ENCODE assay signal across 1 cellular context in the genomic region with DNA sequence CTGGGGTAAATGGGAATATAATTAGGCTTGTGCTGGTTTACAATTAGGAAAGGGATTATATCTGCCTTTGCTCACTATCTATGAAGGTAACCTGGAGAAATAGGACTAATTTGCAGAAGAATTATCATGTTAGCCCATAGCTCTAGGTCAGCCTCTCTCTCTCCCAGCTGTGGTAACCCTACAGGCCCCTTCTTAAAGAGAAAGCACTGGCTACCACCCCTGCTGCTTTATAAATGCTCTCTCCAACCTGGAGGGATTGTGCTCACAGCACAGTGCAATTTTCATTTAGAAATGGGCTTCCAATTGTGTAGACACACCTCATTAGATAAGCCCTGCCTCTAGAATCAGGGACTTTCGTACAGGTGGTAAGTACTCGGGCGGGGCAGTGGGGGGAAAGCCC.
TF ChIP-seq lines count a peak whose summit lies in the region.

No MANE protein-coding gene starts in this region.

TF ChIP-seq in GM12878, 131 proteins besides CTCF, POLR2A, EP300 and RAD21 (continued from another document):
- TF ChIP-seq, protein P1, sequence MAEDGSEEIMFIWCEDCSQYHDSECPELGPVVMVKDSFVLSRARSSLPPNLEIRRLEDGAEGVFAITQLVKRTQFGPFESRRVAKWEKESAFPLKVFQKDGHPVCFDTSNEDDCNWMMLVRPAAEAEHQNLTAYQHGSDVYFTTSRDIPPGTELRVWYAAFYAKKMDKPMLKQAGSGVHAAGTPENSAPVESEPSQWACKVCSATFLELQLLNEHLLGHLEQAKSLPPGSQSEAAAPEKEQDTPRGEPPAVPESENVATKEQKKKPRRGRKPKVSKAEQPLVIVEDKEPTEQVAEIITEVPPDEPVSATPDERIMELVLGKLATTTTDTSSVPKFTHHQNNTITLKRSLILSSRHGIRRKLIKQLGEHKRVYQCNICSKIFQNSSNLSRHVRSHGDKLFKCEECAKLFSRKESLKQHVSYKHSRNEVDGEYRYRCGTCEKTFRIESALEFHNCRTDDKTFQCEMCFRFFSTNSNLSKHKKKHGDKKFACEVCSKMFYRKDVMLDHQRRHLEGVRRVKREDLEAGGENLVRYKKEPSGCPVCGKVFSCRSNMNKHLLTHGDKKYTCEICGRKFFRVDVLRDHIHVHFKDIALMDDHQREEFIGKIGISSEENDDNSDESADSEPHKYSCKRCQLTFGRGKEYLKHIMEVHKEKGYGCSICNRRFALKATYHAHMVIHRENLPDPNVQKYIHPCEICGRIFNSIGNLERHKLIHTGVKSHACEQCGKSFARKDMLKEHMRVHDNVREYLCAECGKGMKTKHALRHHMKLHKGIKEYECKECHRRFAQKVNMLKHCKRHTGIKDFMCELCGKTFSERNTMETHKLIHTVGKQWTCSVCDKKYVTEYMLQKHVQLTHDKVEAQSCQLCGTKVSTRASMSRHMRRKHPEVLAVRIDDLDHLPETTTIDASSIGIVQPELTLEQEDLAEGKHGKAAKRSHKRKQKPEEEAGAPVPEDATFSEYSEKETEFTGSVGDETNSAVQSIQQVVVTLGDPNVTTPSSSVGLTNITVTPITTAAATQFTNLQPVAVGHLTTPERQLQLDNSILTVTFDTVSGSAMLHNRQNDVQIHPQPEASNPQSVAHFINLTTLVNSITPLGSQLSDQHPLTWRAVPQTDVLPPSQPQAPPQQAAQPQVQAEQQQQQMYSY (CRISPR knock-in tag; IDR thresholded peaks at IDR 0.05): no peak
